12 cellular contexts compared by ENCODE assay signal in genomic region chr10:33252794-33253203, GRCh38.
DNase-seq lines count a peak whose midpoint lies in the region; ATAC-seq and TF ChIP-seq lines count a peak whose summit lies in the region.
"Had no signal": no experiment of that assay in that cellular context is flagged by ENCODE, and none has a peak within 500 bp of the region (broad histone marks: within the 10 kb centered on the region; RNA-seq: fewer than 3 reads in every experiment).

No MANE protein-coding gene starts in this region.

- no peaks in the 10 kb centered on the region for H3K9me3 Mint-ChIP-seq in MCF 10A (ENCODE audit: unreplicated experiment)
- peaks cover 14 to 17% of the 10 kb centered on the region in 2 donors for H3K9me3 Mint-ChIP-seq in stimulated activated naive CD8-positive, alpha-beta T cell treated with anti-CD3 and anti-CD28 coated beads, Interleukin-15, amount 100 ng/mL, for 72 hours

- TF ChIP-seq CTCF in MCF 10A (IDR thresholded peaks at IDR 0.05; ENCODE audit: unreplicated experiment) (no peak), breast epithelium (IDR thresholded peaks at IDR 0.05) (no peak), thyroid gland (IDR thresholded peaks at IDR 0.05) (no peak)

- intact Hi-C loops in MCF 10A (cut with micrococcal nuclease), result no loop called here
- intact Hi-C loops in breast epithelium (cut with DNase I; ENCODE audit: low total_unique reads), result no loop called here
- intact Hi-C loops in thyroid gland (cut with DNase I), result no loop called here

- H3K4me3 ChIP-seq in breast epithelium (no peak overlapping the region), thyroid gland (replicated peaks in 1 of 3) (no peak overlapping the region)
- H3K4me3 ChIP-seq: lower lobe of right lung, SK-N-MC had no signal

- no TSS peak for BruUV-seq in MCF 10A (replicated peaks; lab: Mats Ljungman, UMichigan)

- 67 to 73% methylated on average over 3 of the region's 3 CpGs for WGBS in thyroid gland, 2 donors

- H3K27ac Mint-ChIP-seq in MCF 10A (ENCODE audit: low read depth, unreplicated experiment), result peak overlapping the region; percentile 85
- H3K27ac Mint-ChIP-seq in stimulated activated naive CD8-positive, alpha-beta T cell treated with anti-CD3 and anti-CD28 coated beads, Interleukin-15, amount 100 ng/mL, for 72 hours, result peak overlapping the region in 1 of 2 donors; percentile 85
- H3K27ac Mint-ChIP-seq: endodermal cell had no signal

- H3K4me1 ChIP-seq in breast epithelium, result no peaks in the 10 kb centered on the region
- H3K4me1 ChIP-seq in thyroid gland, result peaks cover 2 to 18% of the 10 kb centered on the region in 2 donors

- DNase-seq in MCF 10A (ENCODE audit: unreplicated experiment) (peak; percentile 72), breast epithelium (ENCODE audit: low spot score in 2 of 2) (no peak), fibroblast of peridontal ligament (ENCODE audit: extremely low read depth) (peak; percentile 88), thyroid gland (no peak), ureter (ENCODE audit: low spot score) (no peak), iPS-NIHi11 (ENCODE audit: low spot score) (no peak)
- DNase-seq in stimulated activated naive CD8-positive, alpha-beta T cell treated with anti-CD3 and anti-CD28 coated beads, Interleukin-15, amount 100 ng/mL, for 72 hours, result no peak
- DNase-seq: endodermal cell, lower lobe of right lung, NCI-H2227 treated with DMSO at 0.1 percent for 48 hours had no signal

- no peak for TF ChIP-seq POLR2A in breast epithelium (IDR thresholded peaks at IDR 0.05)
- no peak for TF ChIP-seq POLR2A in thyroid gland (IDR thresholded peaks at IDR 0.05)

- CTCF ChIA-PET in MCF 10A (lab: Yijun Ruan, JAX), result interaction anchor here (0.7 to 1.6 kb wide), 3 partner anchors 11 to 59 kb away, joined by 3 to 8 read pairs (median 4); no protein-coding TSS in a partner anchor

- H3K9me3 ChIP-seq in breast epithelium (no peaks in the 10 kb centered on the region), thyroid gland (no peaks in the 10 kb centered on the region)
- H3K9me3 ChIP-seq: lower lobe of right lung had no signal

- H3K27me3 ChIP-seq in breast epithelium (no peaks in the 10 kb centered on the region), thyroid gland (no peaks in the 10 kb centered on the region)

- peak; percentile 77 for ATAC-seq in SK-N-SH treated with all-trans-retinoic acid at 6 μM for 48 hours
- ATAC-seq in stimulated activated naive CD8-positive, alpha-beta T cell treated with anti-CD3 and anti-CD28 coated beads, Interleukin-15, amount 100 ng/mL, for 72 hours, result peak; percentile 66
- ATAC-seq: lower lobe of right lung had no signal

- H3K36me3 ChIP-seq in breast epithelium, result no peaks in the 10 kb centered on the region
- H3K36me3 ChIP-seq in thyroid gland, result peaks cover 0 to 3% of the 10 kb centered on the region in 2 donors

- peaks cover 57% of the 10 kb centered on the region for H3K4me1 Mint-ChIP-seq in MCF 10A (ENCODE audit: insufficient read depth, unreplicated experiment)
- peaks cover 74% of the 10 kb centered on the region for H3K4me1 Mint-ChIP-seq in stimulated activated naive CD8-positive, alpha-beta T cell treated with anti-CD3 and anti-CD28 coated beads, Interleukin-15, amount 100 ng/mL, for 72 hours

- POLR2A ChIA-PET in MCF 10A (lab: Yijun Ruan, JAX), result no interaction called here

- H3K4me3 Mint-ChIP-seq in MCF 10A (ENCODE audit: unreplicated experiment), result peak overlapping the region; percentile 38
- peak overlapping the region; percentile 52 to 78 for H3K4me3 Mint-ChIP-seq in stimulated activated naive CD8-positive, alpha-beta T cell treated with anti-CD3 and anti-CD28 coated beads, Interleukin-15, amount 100 ng/mL, for 72 hours
- H3K4me3 Mint-ChIP-seq: endodermal cell had no signal

- H3K36me3 Mint-ChIP-seq in MCF 10A (ENCODE audit: insufficient read depth, unreplicated experiment), result peaks cover 30% of the 10 kb centered on the region

- H3K27ac ChIP-seq in breast epithelium (no peak overlapping the region), thyroid gland (peak overlapping the region in 1 of 3 donors; percentile 34)
- H3K27ac ChIP-seq: lower lobe of right lung, SK-N-MC had no signal

- H3K27me3 Mint-ChIP-seq in MCF 10A (ENCODE audit: insufficient read depth, unreplicated experiment), result no peaks in the 10 kb centered on the region
- no peaks in the 10 kb centered on the region for H3K27me3 Mint-ChIP-seq in stimulated activated naive CD8-positive, alpha-beta T cell treated with anti-CD3 and anti-CD28 coated beads, Interleukin-15, amount 100 ng/mL, for 72 hours

TF ChIP-seq in SK-N-SH treated with all-trans-retinoic acid at 6 μM for 48 hours, 23 proteins besides CTCF, POLR2A, EP300 and RAD21:
- TF ChIP-seq ZC3H10 (CRISPR knock-in tag; IDR thresholded peaks at IDR 0.05), result 0 out of 2 replicates have a peak, but pooled peaks have one; percentile 5
- TF ChIP-seq CREB5 (CRISPR knock-in tag; IDR thresholded peaks at IDR 0.05; ENCODE audit: low read depth), result no peak
- TF ChIP-seq TOX (CRISPR knock-in tag; IDR thresholded peaks at IDR 0.05; ENCODE audit: borderline replicate concordance), result peak; percentile 45; the same call in 1 of the 2 replicates

Comparison
In these comparisons a context has a peak if more than half of its experiments do, and no peak if none do; other contexts are left out.
1. DNase-seq: peak in MCF 10A (single experiment) and fibroblast of peridontal ligament (single experiment); none in breast epithelium (0 of 2), stimulated activated naive CD8-positive, alpha-beta T cell treated with anti-CD3 and anti-CD28 coated beads, Interleukin-15, amount 100 ng/mL, for 72 hours (0 of 2), thyroid gland (0 of 2), ureter (single experiment) and iPS-NIHi11 (single experiment).